Comparison of ENCODE assay signal across 8 cellular contexts in the genomic region with DNA sequence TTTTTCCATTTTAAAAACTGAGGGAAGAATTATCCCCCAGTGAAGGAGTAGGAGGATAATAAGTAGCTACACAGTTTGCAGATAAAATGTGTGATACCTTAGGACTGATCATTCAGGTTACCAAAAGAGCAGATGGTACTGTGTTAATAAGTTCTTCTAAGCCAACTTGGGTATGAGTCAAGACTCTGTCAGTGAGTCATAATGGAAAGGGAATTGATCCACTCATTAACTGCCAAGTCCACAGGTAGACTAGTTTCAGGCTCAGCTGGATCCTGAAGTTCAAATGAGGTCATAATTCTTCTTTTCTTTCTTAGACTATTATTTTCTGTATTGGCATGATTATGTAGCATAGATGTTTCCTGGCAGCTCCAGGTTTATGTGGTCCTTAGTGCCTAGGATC.
DNase-seq lines count a peak whose midpoint lies in the region; ATAC-seq, FAIRE-seq and TF ChIP-seq lines count a peak whose summit lies in the region.

No MANE protein-coding gene starts in this region.

- H2AFZ ChIP-seq in mesenchymal stem cell (ENCODE audit: low read depth, low read length): no peak overlapping the region

- peaks cover 10% of the 10 kb centered on the region for H3K36me3 Mint-ChIP-seq in effector memory CD8-positive, alpha-beta T cell (ENCODE audit: insufficient read depth)

- H2BK15ac ChIP-seq in mesenchymal stem cell (ENCODE audit: low read depth, poor library complexity, severe bottlenecking): no peak overlapping the region

- no peaks in the 10 kb centered on the region for H3K27me3 Mint-ChIP-seq in effector memory CD8-positive, alpha-beta T cell

- H3K27me3 ChIP-seq in bronchial epithelial cell (ENCODE audit: control insufficient read depth, insufficient read depth, low read length) (no peaks in the 10 kb centered on the region), uterus (no peaks in the 10 kb centered on the region), mesenchymal stem cell (ENCODE audit: control insufficient read depth in 1 of 2, insufficient read depth in 1 of 2, low read length in 2 of 2) (no peaks in the 10 kb centered on the region)

- ATAC-seq in GM19452 (IDR thresholded peaks at IDR 0.05; ENCODE audit: unreplicated experiment): peak; percentile 83
- peak; percentile 89 for ATAC-seq in HG03175 (IDR thresholded peaks at IDR 0.05; ENCODE audit: unreplicated experiment)
- ATAC-seq in effector memory CD8-positive, alpha-beta T cell (replicated peaks): no peak

- no peak overlapping the region for H3K27ac Mint-ChIP-seq in effector memory CD8-positive, alpha-beta T cell

- H4K91ac ChIP-seq in mesenchymal stem cell (ENCODE audit: low read length): no peak overlapping the region

- TF ChIP-seq POLR2A in uterus (IDR thresholded peaks at IDR 0.05): no peak

- H2BK120ac ChIP-seq in mesenchymal stem cell (ENCODE audit: low read depth, low read length): no peak overlapping the region

- H4K8ac ChIP-seq in mesenchymal stem cell (ENCODE audit: low read length): no peak overlapping the region

- no peaks in the 10 kb centered on the region for H3K9me3 Mint-ChIP-seq in effector memory CD8-positive, alpha-beta T cell

- peaks cover 22% of the 10 kb centered on the region for H3K79me1 ChIP-seq in mesenchymal stem cell (replicated peaks; ENCODE audit: low read length, poor library complexity, severe bottlenecking)

- H3K27ac ChIP-seq in uterus (no peak overlapping the region), mesenchymal stem cell (ENCODE audit: low read length, poor library complexity, severe bottlenecking) (no peak overlapping the region)

- POLR2A ChIA-PET in GM10248 (lab: Yijun Ruan, JAX): no interaction called here

- no peak overlapping the region for H2AK5ac ChIP-seq in mesenchymal stem cell (ENCODE audit: low read length, severe bottlenecking)

- intact Hi-C loops in uterus (cut with DNase I; ENCODE audit: low total_unique reads): no loop called here

- no peak overlapping the region for H3K4me3 Mint-ChIP-seq in effector memory CD8-positive, alpha-beta T cell

- no peak overlapping the region for H3K18ac ChIP-seq in mesenchymal stem cell (ENCODE audit: low read depth in 1 of 2, low read length in 2 of 2)

- no peaks in the 10 kb centered on the region for H3K36me3 ChIP-seq in bronchial epithelial cell (ENCODE audit: control insufficient read depth, insufficient read depth, low read length)
- no peaks in the 10 kb centered on the region for H3K36me3 ChIP-seq in uterus
- H3K36me3 ChIP-seq in mesenchymal stem cell (ENCODE audit: control insufficient read depth in 1 of 2, insufficient read depth in 2 of 2, low read depth in 1 of 2, low read length in 2 of 2): peaks cover 14 to 21% of the 10 kb centered on the region in 2 experiments

- H3K4me1 ChIP-seq in uterus (no peaks in the 10 kb centered on the region), mesenchymal stem cell (ENCODE audit: control insufficient read depth, insufficient read depth, low read depth, low read length) (peaks cover 3% of the 10 kb centered on the region)

- H3K4me3 ChIP-seq in bronchial epithelial cell (ENCODE audit: low read depth, low read length) (no peak overlapping the region), uterus (no peak overlapping the region), mesenchymal stem cell (ENCODE audit: insufficient read depth in 1 of 2, low read depth in 1 of 2, low read length in 2 of 2) (no peak overlapping the region)

- CTCF ChIA-PET in GM10248 (lab: Yijun Ruan, JAX): interaction anchor here (0.9 to 1.6 kb wide), 4 partner anchors 9 to 331 kb away, joined by 3 to 6 read pairs (median 4); no protein-coding TSS in a partner anchor

- no peak overlapping the region for H3K4ac ChIP-seq in mesenchymal stem cell (ENCODE audit: low read depth in 1 of 2, low read length in 2 of 2)

- H3K9ac ChIP-seq in mesenchymal stem cell (ENCODE audit: low read length): no peak overlapping the region

- no peak overlapping the region for H3K23ac ChIP-seq in mesenchymal stem cell (ENCODE audit: low read length in 2 of 2)

- H3K4me2 ChIP-seq in mesenchymal stem cell (ENCODE audit: low read length, poor library complexity, severe bottlenecking): no peak overlapping the region

- TF ChIP-seq CTCF in GM10248 (IDR thresholded peaks at IDR 0.05; ENCODE audit: control extremely low read depth, extremely low read depth, low read depth, missing control alignments): no peak
- no peak for TF ChIP-seq CTCF in bronchial epithelial cell (IDR thresholded peaks at IDR 0.05; ENCODE audit: insufficient read depth, low read length, severe bottlenecking)
- no peak for TF ChIP-seq CTCF in uterus (IDR thresholded peaks at IDR 0.05)

- peak; percentile 43 for FAIRE-seq in bronchial epithelial cell (lab: Jason Lieb, UNC)

- H3K9me3 ChIP-seq in uterus (no peaks in the 10 kb centered on the region), mesenchymal stem cell (ENCODE audit: control insufficient read depth, low read length) (no peaks in the 10 kb centered on the region)

- no peak overlapping the region for H3K14ac ChIP-seq in mesenchymal stem cell (ENCODE audit: low read length in 2 of 2)

- no peak overlapping the region for H2BK12ac ChIP-seq in mesenchymal stem cell (ENCODE audit: low read length in 2 of 2)

- H3K4me1 Mint-ChIP-seq in effector memory CD8-positive, alpha-beta T cell (ENCODE audit: low read depth in 2 of 2): peaks cover 14 to 16% of the 10 kb centered on the region in 2 donors

- H2BK5ac ChIP-seq in mesenchymal stem cell (ENCODE audit: low read depth, low read length, poor library complexity, severe bottlenecking): no peak overlapping the region

- DNase-seq in GM10248 (ENCODE audit: extremely low spot score) (peak; percentile 58), bronchial epithelial cell (ENCODE audit: low read depth) (peak; percentile 94), uterus (no peak), mesenchymal stem cell (no peak)
- no peak for DNase-seq in activated effector memory CD4-positive, alpha-beta T cell treated with anti-CD3 and anti-CD28 coated beads, Interleukin-2, amount 50 U/mL, for 16 hours
- DNase-seq in effector memory CD8-positive, alpha-beta T cell: no peak

Comparison
In these comparisons a context has a peak if more than half of its experiments do, and no peak if none do; other contexts are left out.
1. DNase-seq: peak in GM10248 (single experiment) and bronchial epithelial cell (single experiment); none in activated effector memory CD4-positive, alpha-beta T cell treated with anti-CD3 and anti-CD28 coated beads, Interleukin-2, amount 50 U/mL, for 16 hours (single experiment), uterus (0 of 2), effector memory CD8-positive, alpha-beta T cell (0 of 3) and mesenchymal stem cell (single experiment).